In genomic region chr6:16533721-16534136, GRCh38 we compare ENCODE assay signal across 1 cellular context.
TF ChIP-seq lines count a peak whose summit lies in the region.

No MANE protein-coding gene starts in this region.

TF ChIP-seq in K562, 482 proteins besides CTCF, POLR2A, EP300 and RAD21 (continued from another document):
- TF ChIP-seq ATF3 (IDR thresholded peaks at IDR 0.05) (0 out of 2 replicates have a peak, but pooled peaks have one; percentile 17), ATF3 (CRISPR knock-in tag; conservative IDR thresholded peaks at IDR 0.05) (no peak), ETV1 (tag; conservative IDR thresholded peaks at IDR 0.05; ENCODE audit: low read depth) (no peak), SMARCE1 (IDR thresholded peaks at IDR 0.05) (no peak), AFF4 (CRISPR knock-in tag; IDR thresholded peaks at IDR 0.05) (no peak)
TF ChIP-seq in K562: peak in this region for 6.
